ENCODE assay signal across 30 cellular contexts in genomic region chr2:3317277-3317685, GRCh38.
"Had no signal": no experiment of that assay in that cellular context is flagged by ENCODE, and none has a peak within 500 bp of the region (broad histone marks: within the 10 kb centered on the region; RNA-seq: fewer than 3 reads in every experiment).

No MANE protein-coding gene starts in this region.

- H3K27ac ChIP-seq: ascending aorta, cardiac muscle cell, SJCRH30, SK-N-MC had no signal

- H3K4me3 ChIP-seq: ascending aorta, cardiac muscle cell, SJCRH30, SK-N-MC had no signal

- H3K36me3 ChIP-seq: cardiac muscle cell had no signal

- FAIRE-seq: TTC549 had no signal

- H3K4me1 ChIP-seq: ascending aorta, SJCRH30 had no signal

- H3K27ac Mint-ChIP-seq: activated CD4-positive, alpha-beta T cell treated with anti-CD3 and anti-CD28 coated beads, Interleukin-2, amount 10 ng/mL, durations not matched to agents 24 days and 14 days; activated CD8-positive, alpha-beta T cell treated with anti-CD3 and anti-CD28 coated beads for 36 hours; activated naive CD8-positive, alpha-beta T cell treated with anti-CD3 and anti-CD28 coated beads, Interleukin-2, amount 10 ng/mL, durations not matched to agents 7 days and 5 days; activated T-helper 1 cell treated with anti-CD3 and anti-CD28 coated beads, Interleukin-12 subunit alpha, Interleukin-12 subunit beta, Interleukin-2, Interleukin-4 antibody, amounts not matched to agents 30 ng/mL and 10 ng/mL and 1 ng/mL, durations not matched to agents 14 hours and 24 hours and 36 hours; T-helper 2 cell treated with Interferon-gamma antibody and Interleukin-4, amounts not matched to agents 5 μg/mL and 100 μg/mL, for 36 hours had no signal

- H3K9me3 ChIP-seq: ascending aorta, SJCRH30 had no signal

- H3K27me3 Mint-ChIP-seq: activated CD4-positive, alpha-beta T cell treated with anti-CD3 and anti-CD28 coated beads, Interleukin-2, amount 10 ng/mL, durations not matched to agents 24 days and 14 days; activated CD8-positive, alpha-beta T cell treated with anti-CD3 and anti-CD28 coated beads for 36 hours; activated naive CD8-positive, alpha-beta T cell treated with anti-CD3 and anti-CD28 coated beads, Interleukin-2, amount 10 ng/mL, durations not matched to agents 7 days and 5 days had no signal

- H3K4me3 Mint-ChIP-seq: activated CD4-positive, alpha-beta T cell treated with anti-CD3 and anti-CD28 coated beads, Interleukin-2, amount 10 ng/mL, durations not matched to agents 24 days and 14 days; activated CD8-positive, alpha-beta T cell treated with anti-CD3 and anti-CD28 coated beads for 36 hours; activated naive CD8-positive, alpha-beta T cell treated with anti-CD3 and anti-CD28 coated beads, Interleukin-2, amount 10 ng/mL, durations not matched to agents 7 days and 5 days; activated T-cell treated with anti-CD3 and anti-CD28 coated beads, Interleukin-2, amount 50 U/mL, for 4 hours; activated T-helper 1 cell treated with anti-CD3 and anti-CD28 coated beads, Interleukin-12 subunit alpha, Interleukin-12 subunit beta, Interleukin-2, Interleukin-4 antibody, amounts not matched to agents 30 ng/mL and 10 ng/mL and 1 ng/mL, durations not matched to agents 14 hours and 24 hours and 36 hours; T-helper 2 cell treated with Interferon-gamma antibody and Interleukin-4, amounts not matched to agents 5 μg/mL and 100 μg/mL, for 36 hours had no signal

- DNase-seq: activated CD4-positive, alpha-beta T cell treated with anti-CD3 and anti-CD28 coated beads, Interleukin-2, amount 10 ng/mL, durations not matched to agents 24 days and 14 days; activated CD4-positive, alpha-beta T cell treated with anti-CD3 and anti-CD28 coated beads, Interleukin-2, amount 50 U/mL, for 4 hours; activated CD8-positive, alpha-beta memory T cell treated with anti-CD3 and anti-CD28 coated beads, Interleukin-2, amount 50 U/mL, for 4 hours; activated CD8-positive, alpha-beta T cell treated with anti-CD3 and anti-CD28 coated beads for 36 hours; activated naive CD4-positive, alpha-beta T cell; activated naive CD4-positive, alpha-beta T cell treated with anti-CD3 and anti-CD28 coated beads, Interleukin-2, amount 50 U/mL, for 16 hours; activated naive CD8-positive, alpha-beta T cell treated with anti-CD3 and anti-CD28 coated beads, Interleukin-2, amount 10 ng/mL, durations not matched to agents 7 days and 5 days; activated T-cell treated with anti-CD3 and anti-CD28 coated beads for 4 hours; activated T-cell treated with anti-CD3 and anti-CD28 coated beads, Interleukin-2, amount 50 U/mL, for 4 hours; amygdala; Karpas-422; KBM-7; NCI-H1105; NCI-H1417 treated with DMSO at 0.1 percent for 48 hours; NCI-H187 treated with DMSO at 0.1 percent for 48 hours; NCI-H2081; NCI-H2171 treated with DMSO at 0.1 percent for 48 hours; NCI-H2227 treated with DMSO at 0.1 percent for 48 hours; NCI-H446; NCI-H510A treated with DMSO at 0.1 percent for 48 hours; NCI-H69; SHP77; SJCRH30 had no signal

- ATAC-seq: activated CD8-positive, alpha-beta T cell treated with anti-CD3 and anti-CD28 coated beads for 36 hours; activated T-cell treated with anti-CD3 and anti-CD28 coated beads, Interleukin-2, amount 50 U/mL, for 4 hours; Panc1 had no signal

- H3K27me3 ChIP-seq: ascending aorta, cardiac muscle cell, SJCRH30 had no signal
